ENCODE assay signal across 11 cellular contexts in genomic region chr20:62363920-62364851, GRCh38. TPM values are rescaled to one million over a fixed set of nuclear protein-coding genes. Genes with fewer than 3 reads are reported as not detected.
DNase-seq lines count a peak whose midpoint lies in the region; ATAC-seq and TF ChIP-seq lines count a peak whose summit lies in the region.
"Had no signal": no experiment of that assay in that cellular context is flagged by ENCODE, and none has a peak within 500 bp of the region (broad histone marks: within the 10 kb centered on the region; RNA-seq: fewer than 3 reads in every experiment).

No MANE protein-coding gene starts in this region.

- no peaks in the 10 kb centered on the region for H3K36me3 Mint-ChIP-seq in stimulated activated effector memory CD8-positive, alpha-beta T cell treated with anti-CD3 and anti-CD28 coated beads, Interleukin-12 subunit alpha, Interleukin-12 subunit beta, amount 100 ng/mL, for 72 hours
- no peaks in the 10 kb centered on the region for H3K36me3 Mint-ChIP-seq in activated CD8-positive, alpha-beta T cell treated with anti-CD3 and anti-CD28 coated beads, Interleukin-2, amount 10 ng/mL, durations not matched to agents 7 days and 5 days (ENCODE audit: low read depth)
- no peaks in the 10 kb centered on the region for H3K36me3 Mint-ChIP-seq in immature natural killer cell

- H3K9me3 ChIP-seq in lower lobe of right lung (no peaks in the 10 kb centered on the region), thyroid gland (no peaks in the 10 kb centered on the region)

- no peak overlapping the region for H3K27ac Mint-ChIP-seq in stimulated activated effector memory CD8-positive, alpha-beta T cell treated with anti-CD3 and anti-CD28 coated beads, Interleukin-12 subunit alpha, Interleukin-12 subunit beta, amount 100 ng/mL, for 72 hours
- no peak overlapping the region for H3K27ac Mint-ChIP-seq in activated CD8-positive, alpha-beta T cell treated with anti-CD3 and anti-CD28 coated beads, Interleukin-2, amount 10 ng/mL, durations not matched to agents 7 days and 5 days
- no peak overlapping the region for H3K27ac Mint-ChIP-seq in immature natural killer cell
- H3K27ac Mint-ChIP-seq: stimulated activated naive CD8-positive, alpha-beta T cell treated with anti-CD3 and anti-CD28 coated beads, Interleukin-15, amount 100 ng/mL, for 72 hours had no signal

- H3K4me1 ChIP-seq in lower lobe of right lung (peaks cover 85% of the 10 kb centered on the region), thyroid gland (peaks cover 84 to 88% of the 10 kb centered on the region in 2 donors)

- TF ChIP-seq CTCF in dorsolateral prefrontal cortex (IDR thresholded peaks at IDR 0.05 in 54 of 56, conservative IDR thresholded peaks at IDR 0.05 in 2 of 56; ENCODE audit: low read depth in 1 of 56, partially characterized antibody in 56 of 56) (no peak), lower lobe of right lung (IDR thresholded peaks at IDR 0.05) (no peak), thyroid gland (IDR thresholded peaks at IDR 0.05) (no peak)

- peaks cover 9% of the 10 kb centered on the region for H3K4me1 Mint-ChIP-seq in stimulated activated effector memory CD8-positive, alpha-beta T cell treated with anti-CD3 and anti-CD28 coated beads, Interleukin-12 subunit alpha, Interleukin-12 subunit beta, amount 100 ng/mL, for 72 hours
- peaks cover 2% of the 10 kb centered on the region for H3K4me1 Mint-ChIP-seq in activated CD8-positive, alpha-beta T cell treated with anti-CD3 and anti-CD28 coated beads, Interleukin-2, amount 10 ng/mL, durations not matched to agents 7 days and 5 days (ENCODE audit: low read depth)
- no peaks in the 10 kb centered on the region for H3K4me1 Mint-ChIP-seq in immature natural killer cell

- H3K4me3 ChIP-seq in dorsolateral prefrontal cortex (peak overlapping the region in 30 of 59 donors; percentile 0 to 82 (median 68)), lower lobe of right lung (peak overlapping the region; percentile 70), thyroid gland (replicated peaks in 1 of 3) (no peak overlapping the region)

- H3K36me3 ChIP-seq in lower lobe of right lung, result peaks cover 5% of the 10 kb centered on the region
- no peaks in the 10 kb centered on the region for H3K36me3 ChIP-seq in thyroid gland

- TF ChIP-seq POLR2A in thyroid gland (IDR thresholded peaks at IDR 0.05), result no peak

- peaks cover 11% of the 10 kb centered on the region for H3K27me3 Mint-ChIP-seq in activated CD8-positive, alpha-beta T cell treated with anti-CD3 and anti-CD28 coated beads, Interleukin-2, amount 10 ng/mL, durations not matched to agents 7 days and 5 days (ENCODE audit: low read depth)
- peaks cover 2 to 5% (median 2%) of the 10 kb centered on the region in 3 donors for H3K27me3 Mint-ChIP-seq in immature natural killer cell (ENCODE audit: low read depth in 3 of 3)

- intact Hi-C loops in dorsolateral prefrontal cortex (cut with DNase I), result no loop called here
- intact Hi-C loops in lower lobe of right lung (cut with DNase I), result no loop called here
- intact Hi-C loops in thyroid gland (cut with DNase I), result no loop called here

- peak overlapping the region in 43 of 59 donors; percentile 17 to 87 (median 67) for H3K27ac ChIP-seq in dorsolateral prefrontal cortex
- H3K27ac ChIP-seq in lower lobe of right lung, result peak overlapping the region; percentile 86
- peak overlapping the region; percentile 87 to 97 (median 95) for H3K27ac ChIP-seq in thyroid gland

- no peak for ATAC-seq in lower lobe of right lung
- ATAC-seq in stimulated activated effector memory CD8-positive, alpha-beta T cell treated with anti-CD3 and anti-CD28 coated beads, Interleukin-12 subunit alpha, Interleukin-12 subunit beta, amount 100 ng/mL, for 72 hours, result no peak
- ATAC-seq in activated CD8-positive, alpha-beta T cell treated with anti-CD3 and anti-CD28 coated beads, Interleukin-2, amount 10 ng/mL, durations not matched to agents 7 days and 5 days, result no peak
- ATAC-seq: stimulated activated naive CD8-positive, alpha-beta T cell treated with anti-CD3 and anti-CD28 coated beads, Interleukin-15, amount 100 ng/mL, for 72 hours had no signal

- DNase-seq in OCI-M1 (lab: John Stamatoyannopoulos, UW), result peak; percentile 32
- no peak for DNase-seq in dorsolateral prefrontal cortex
- DNase-seq in lower lobe of right lung, result peak; percentile 47
- DNase-seq in thyroid gland, result peak; percentile 1 to 6
- no peak for DNase-seq in stimulated activated effector memory CD8-positive, alpha-beta T cell treated with anti-CD3 and anti-CD28 coated beads, Interleukin-12 subunit alpha, Interleukin-12 subunit beta, amount 100 ng/mL, for 72 hours (ENCODE audit: low spot score in 2 of 2)
- no peak for DNase-seq in activated CD4-positive, alpha-beta T cell treated with anti-CD3 and anti-CD28 coated beads, Interleukin-2, amount 50 U/mL, for 48 hours
- no peak for DNase-seq in activated CD8-positive, alpha-beta T cell treated with anti-CD3 and anti-CD28 coated beads, Interleukin-2, amount 10 ng/mL, durations not matched to agents 7 days and 5 days
- DNase-seq in immature natural killer cell, result no peak
- DNase-seq: GF-D8; NCI-H1436; stimulated activated naive CD8-positive, alpha-beta T cell treated with anti-CD3 and anti-CD28 coated beads, Interleukin-15, amount 100 ng/mL, for 72 hours had no signal

- H3K9me3 Mint-ChIP-seq in stimulated activated effector memory CD8-positive, alpha-beta T cell treated with anti-CD3 and anti-CD28 coated beads, Interleukin-12 subunit alpha, Interleukin-12 subunit beta, amount 100 ng/mL, for 72 hours, result no peaks in the 10 kb centered on the region
- H3K9me3 Mint-ChIP-seq in activated CD8-positive, alpha-beta T cell treated with anti-CD3 and anti-CD28 coated beads, Interleukin-2, amount 10 ng/mL, durations not matched to agents 7 days and 5 days (ENCODE audit: insufficient read depth), result no peaks in the 10 kb centered on the region
- H3K9me3 Mint-ChIP-seq in immature natural killer cell, result no peaks in the 10 kb centered on the region
- H3K9me3 Mint-ChIP-seq: stimulated activated naive CD8-positive, alpha-beta T cell treated with anti-CD3 and anti-CD28 coated beads, Interleukin-15, amount 100 ng/mL, for 72 hours had no signal

- no peak overlapping the region for H3K4me3 Mint-ChIP-seq in stimulated activated effector memory CD8-positive, alpha-beta T cell treated with anti-CD3 and anti-CD28 coated beads, Interleukin-12 subunit alpha, Interleukin-12 subunit beta, amount 100 ng/mL, for 72 hours
- no peak overlapping the region for H3K4me3 Mint-ChIP-seq in activated CD8-positive, alpha-beta T cell treated with anti-CD3 and anti-CD28 coated beads, Interleukin-2, amount 10 ng/mL, durations not matched to agents 7 days and 5 days
- no peak overlapping the region for H3K4me3 Mint-ChIP-seq in immature natural killer cell
- H3K4me3 Mint-ChIP-seq: stimulated activated naive CD8-positive, alpha-beta T cell treated with anti-CD3 and anti-CD28 coated beads, Interleukin-15, amount 100 ng/mL, for 72 hours had no signal

- CTCF ChIA-PET in activated CD8-positive, alpha-beta T cell treated with anti-CD3 and anti-CD28 coated beads, Interleukin-2, amount 10 ng/mL, durations not matched to agents 7 days and 5 days (lab: Charles Lee), result interaction anchor here (1.3 to 1.9 kb wide), 2 partner anchors 18 to 62 kb away, joined by 5 read pairs; partner anchors contain the start of gene ADRM1

- POLR2A ChIA-PET in activated CD8-positive, alpha-beta T cell treated with anti-CD3 and anti-CD28 coated beads, Interleukin-2, amount 10 ng/mL, durations not matched to agents 7 days and 5 days (lab: Charles Lee), result interaction anchor here (1.0 kb wide), 1 partner anchor 62 kb away, joined by 3 read pairs; the partner anchor contains the start of gene ADRM1

- H3K27me3 ChIP-seq in dorsolateral prefrontal cortex (no peaks in the 10 kb centered on the region), lower lobe of right lung (ENCODE audit: low read depth) (peaks cover 6% of the 10 kb centered on the region), thyroid gland (no peaks in the 10 kb centered on the region)

- WGBS in thyroid gland, 2 donors, result 80 to 90% methylated on average over 11 to 12 of the region's 22 CpGs

RNA-seq across cellular contexts. Expression of gene LAMA5, which starts 2.9 kb away (rescaled TPM):
- total RNA-seq in dorsolateral prefrontal cortex, result 100 to 1,000 TPM in 30 of 120 experiments, 10 to 100 TPM in 90; 31.1 to 179 (median 80.7) TPM
- total RNA-seq in lower lobe of right lung, result 282 TPM
- total RNA-seq in thyroid gland, result 100 to 1,000 TPM in 3 of 4 donors, 10 to 100 TPM in 1; 93.9 to 179 (median 117) TPM
- under 1 TPM; 0.40 to 0.63 TPM for total RNA-seq in activated CD8-positive, alpha-beta T cell treated with anti-CD3 and anti-CD28 coated beads, Interleukin-2, amount 10 ng/mL, durations not matched to agents 7 days and 5 days
- under 1 TPM in 1 of 3 donors, not detected in 2; 0.30 TPM for polyA plus RNA-seq in immature natural killer cell

RNA-seq across cellular contexts. Expression of gene RPS21, which starts 22.7 kb away (rescaled TPM):
- total RNA-seq in dorsolateral prefrontal cortex, result 100 to 1,000 TPM; 411 to 983 (median 581) TPM
- 1,104 TPM for total RNA-seq in lower lobe of right lung
- 1,000 to 10,000 TPM; 1,818 to 3,649 (median 2,349) TPM for total RNA-seq in thyroid gland
- total RNA-seq in activated CD8-positive, alpha-beta T cell treated with anti-CD3 and anti-CD28 coated beads, Interleukin-2, amount 10 ng/mL, durations not matched to agents 7 days and 5 days, result 1,000 to 10,000 TPM; 1,875 to 1,999 TPM
- 1,000 to 10,000 TPM in 2 of 3 donors, 100 to 1,000 TPM in 1; 743 to 1,716 (median 1,008) TPM for polyA plus RNA-seq in immature natural killer cell

RNA-seq across cellular contexts. Expression of gene CABLES2, which starts 42.9 kb away (rescaled TPM):
- 10 to 100 TPM in 99 of 120 experiments, 1 to 10 TPM in 21; 7.0 to 18.7 (median 11.9) TPM for total RNA-seq in dorsolateral prefrontal cortex
- 4.5 TPM for total RNA-seq in lower lobe of right lung
- 1 to 10 TPM; 5.8 to 8.5 (median 7.7) TPM for total RNA-seq in thyroid gland
- total RNA-seq in activated CD8-positive, alpha-beta T cell treated with anti-CD3 and anti-CD28 coated beads, Interleukin-2, amount 10 ng/mL, durations not matched to agents 7 days and 5 days, result 10 to 100 TPM; 17.0 to 17.5 TPM
- 1 to 10 TPM; 1.3 to 2.6 (median 2.5) TPM for polyA plus RNA-seq in immature natural killer cell

Comparison
In these comparisons a context has a peak if more than half of its experiments do, and no peak if none do; other contexts are left out.
1. DNase-seq: peak in OCI-M1 (single experiment), lower lobe of right lung (single experiment) and thyroid gland (2 of 2); none in dorsolateral prefrontal cortex (0 of 10), stimulated activated effector memory CD8-positive, alpha-beta T cell treated with anti-CD3 and anti-CD28 coated beads, Interleukin-12 subunit alpha, Interleukin-12 subunit beta, amount 100 ng/mL, for 72 hours (0 of 2), activated CD4-positive, alpha-beta T cell treated with anti-CD3 and anti-CD28 coated beads, Interleukin-2, amount 50 U/mL, for 48 hours (0 of 2), activated CD8-positive, alpha-beta T cell treated with anti-CD3 and anti-CD28 coated beads, Interleukin-2, amount 10 ng/mL, durations not matched to agents 7 days and 5 days (single experiment) and immature natural killer cell (0 of 3).
2. H3K4me3 ChIP-seq: peak in dorsolateral prefrontal cortex (30 of 59) and lower lobe of right lung (single experiment); none in thyroid gland (0 of 3).
3. RNA of gene LAMA5, which starts 2.9 kb away (total RNA-seq): 282 TPM in lower lobe of right lung (single experiment), 93.9 to 179 TPM in thyroid gland and 31.1 to 179 TPM in dorsolateral prefrontal cortex; 0.40 to 0.63 TPM in activated CD8-positive, alpha-beta T cell treated with anti-CD3 and anti-CD28 coated beads, Interleukin-2, amount 10 ng/mL, durations not matched to agents 7 days and 5 days; every median in the first group is over 10 times any median in the second.
4. Peak in every context shown above with its lines, with median percentiles within 50 percentile points of each other: H3K27ac ChIP-seq.